Comparison of ENCODE assay signal across 16 cellular contexts in genomic region chr2:30335981-30336538, GRCh38.
DNase-seq lines count a peak whose midpoint lies in the region; ATAC-seq and TF ChIP-seq lines count a peak whose summit lies in the region.
"Had no signal": no experiment of that assay in that cellular context is flagged by ENCODE, and none has a peak within 500 bp of the region (broad histone marks: within the 10 kb centered on the region; RNA-seq: fewer than 3 reads in every experiment).

No MANE protein-coding gene starts in this region.

- no peak overlapping the region for H3K27ac ChIP-seq in mammary epithelial cell (ENCODE audit: insufficient read depth, low read depth, low read length)
- H3K27ac ChIP-seq: gastroesophageal sphincter had no signal

- H3K36me3 ChIP-seq in mammary epithelial cell (ENCODE audit: insufficient read depth, low read length), result no peaks in the 10 kb centered on the region
- H3K36me3 ChIP-seq: gastroesophageal sphincter had no signal

- H3K36me3 Mint-ChIP-seq in activated T-cell treated with anti-CD3 and anti-CD28 coated beads, Interleukin-2, amount 50 U/mL, for 4 hours (ENCODE audit: insufficient read depth), result no peaks in the 10 kb centered on the region
- no peaks in the 10 kb centered on the region for H3K36me3 Mint-ChIP-seq in progenitor cell of endocrine pancreas (ENCODE audit: insufficient read depth)

- no peaks in the 10 kb centered on the region for H4K20me1 ChIP-seq in mammary epithelial cell (ENCODE audit: insufficient read depth, low read length)

- no peaks in the 10 kb centered on the region for H3K4me1 ChIP-seq in mammary epithelial cell (ENCODE audit: insufficient read depth, low read length)

- no TSS peak for BruUV-seq in mammary epithelial cell (replicated peaks; lab: Mats Ljungman, UMichigan)

- H3K9ac ChIP-seq in mammary epithelial cell (ENCODE audit: insufficient read depth, low read length), result no peak overlapping the region

- H3K4me3 Mint-ChIP-seq in activated T-cell treated with anti-CD3 and anti-CD28 coated beads, Interleukin-2, amount 50 U/mL, for 4 hours, result peak overlapping the region; percentile 67
- H3K4me3 Mint-ChIP-seq in progenitor cell of endocrine pancreas (ENCODE audit: low read depth), result no peak overlapping the region
- H3K4me3 Mint-ChIP-seq: neural crest cell had no signal

- H3K79me2 ChIP-seq in mammary epithelial cell (ENCODE audit: insufficient read depth, low read length), result no peaks in the 10 kb centered on the region

- no peaks in the 10 kb centered on the region for H3K27me3 Mint-ChIP-seq in activated T-cell treated with anti-CD3 and anti-CD28 coated beads, Interleukin-2, amount 50 U/mL, for 4 hours (ENCODE audit: low read depth)
- H3K27me3 Mint-ChIP-seq in progenitor cell of endocrine pancreas, result peaks cover 5% of the 10 kb centered on the region

- no peak overlapping the region for H3K4me2 ChIP-seq in mammary epithelial cell (ENCODE audit: insufficient read depth, low read depth, low read length)

- intact Hi-C loops in mammary epithelial cell (cut with micrococcal nuclease), result loop anchor here (5.0 to 10.0 kb wide), 2 partner anchors 129 to 369 kb away; no protein-coding TSS in a partner anchor

- 43% methylated on average over 2 of the region's 2 CpGs for WGBS in mammary epithelial cell (ENCODE audit: low coverage, missing lambda C conversion rate)

- H3K9me3 Mint-ChIP-seq in activated T-cell treated with anti-CD3 and anti-CD28 coated beads, Interleukin-2, amount 50 U/mL, for 4 hours, result peaks cover 7% of the 10 kb centered on the region
- H3K9me3 Mint-ChIP-seq in progenitor cell of endocrine pancreas (ENCODE audit: low read depth), result no peaks in the 10 kb centered on the region

- CTCF ChIA-PET in mammary epithelial cell (lab: Charles Lee; ENCODE audit: low non-redundant PET), result no interaction called here

- H3K4me1 Mint-ChIP-seq in activated T-cell treated with anti-CD3 and anti-CD28 coated beads, Interleukin-2, amount 50 U/mL, for 4 hours (ENCODE audit: low read depth), result peaks cover 79% of the 10 kb centered on the region
- H3K4me1 Mint-ChIP-seq in progenitor cell of endocrine pancreas (ENCODE audit: low read depth), result peaks cover 19% of the 10 kb centered on the region

- dilution Hi-C loops in mammary epithelial cell (cut with HindIII; ENCODE audit: low sequenced_read_pairs), result no loop called here

- H3K27me3 ChIP-seq in mammary epithelial cell (ENCODE audit: insufficient read depth, low read length), result no peaks in the 10 kb centered on the region
- H3K27me3 ChIP-seq: gastroesophageal sphincter had no signal

- in situ Hi-C loops in mammary epithelial cell (cut with MboI; ENCODE audit: low sequenced_read_pairs in 2 of 2), result no loop called here

- TF ChIP-seq CTCF in GM20000 (IDR thresholded peaks at IDR 0.05; ENCODE audit: extremely low read depth, missing control alignments), result no peak
- peak; percentile 6 for TF ChIP-seq CTCF in progenitor cell of endocrine pancreas (IDR thresholded peaks at IDR 0.05; ENCODE audit: unreplicated experiment)
- TF ChIP-seq CTCF in mammary epithelial cell (conservative IDR thresholded peaks at IDR 0.05 in 1 of 2, IDR thresholded peaks at IDR 0.05 in 1 of 2; ENCODE audit: extremely low read depth in 1 of 2, insufficient read depth in 1 of 2, low read depth in 1 of 2, low read length in 2 of 2), result no peak

- H3K9me3 ChIP-seq in mammary epithelial cell (replicated peaks; ENCODE audit: insufficient read depth, low read length), result no peaks in the 10 kb centered on the region
- H3K9me3 ChIP-seq: gastroesophageal sphincter had no signal

- no peak for ATAC-seq in activated T-cell treated with anti-CD3 and anti-CD28 coated beads, Interleukin-2, amount 50 U/mL, for 4 hours
- ATAC-seq in HG03354 (IDR thresholded peaks at IDR 0.05; ENCODE audit: poor library complexity, severe bottlenecking, unreplicated experiment), result no peak
- ATAC-seq: gastroesophageal sphincter, PC-3 had no signal

- no peak overlapping the region for H3K27ac Mint-ChIP-seq in progenitor cell of endocrine pancreas

- no peak overlapping the region for H3K4me3 ChIP-seq in mammary epithelial cell (replicated peaks in 1 of 3; ENCODE audit: insufficient read depth in 1 of 3, low read depth in 2 of 3, low read length in 3 of 3)
- H3K4me3 ChIP-seq: gastroesophageal sphincter had no signal

- H2AFZ ChIP-seq in mammary epithelial cell (ENCODE audit: low read depth, low read length), result no peak overlapping the region

- no peak for DNase-seq in activated T-cell treated with anti-CD3 and anti-CD28 coated beads, Interleukin-2, amount 50 U/mL, for 4 hours
- no peak for DNase-seq in activated T-cell treated with anti-CD3 and anti-CD28 coated beads, Interleukin-2, amount 50 U/mL, for 1 hour
- DNase-seq in GM20000 (ENCODE audit: low spot score), result peak; percentile 27
- peak; percentile 32 for DNase-seq in activated naive CD4-positive, alpha-beta T cell treated with anti-CD3 and anti-CD28 coated beads, Interleukin-2, amount 50 U/mL, for 16 hours
- no peak for DNase-seq in progenitor cell of endocrine pancreas (ENCODE audit: low spot score, unreplicated experiment)
- no peak for DNase-seq in SKM-1 (lab: John Stamatoyannopoulos, UW; ENCODE audit: unreplicated experiment)
- DNase-seq in mammary epithelial cell, result no peak
- DNase-seq: ACHN, DMS53, H7, NCI-H1048, NCI-H446, PC-3 had no signal

Comparison
In these comparisons a context has a peak if more than half of its experiments do, and no peak if none do; other contexts are left out.
1. DNase-seq: peak in GM20000 (single experiment) and activated naive CD4-positive, alpha-beta T cell treated with anti-CD3 and anti-CD28 coated beads, Interleukin-2, amount 50 U/mL, for 16 hours (single experiment); none in activated T-cell treated with anti-CD3 and anti-CD28 coated beads, Interleukin-2, amount 50 U/mL, for 4 hours (single experiment), activated T-cell treated with anti-CD3 and anti-CD28 coated beads, Interleukin-2, amount 50 U/mL, for 1 hour (single experiment), progenitor cell of endocrine pancreas (single experiment), SKM-1 (single experiment) and mammary epithelial cell (single experiment).